In the genomic region with DNA sequence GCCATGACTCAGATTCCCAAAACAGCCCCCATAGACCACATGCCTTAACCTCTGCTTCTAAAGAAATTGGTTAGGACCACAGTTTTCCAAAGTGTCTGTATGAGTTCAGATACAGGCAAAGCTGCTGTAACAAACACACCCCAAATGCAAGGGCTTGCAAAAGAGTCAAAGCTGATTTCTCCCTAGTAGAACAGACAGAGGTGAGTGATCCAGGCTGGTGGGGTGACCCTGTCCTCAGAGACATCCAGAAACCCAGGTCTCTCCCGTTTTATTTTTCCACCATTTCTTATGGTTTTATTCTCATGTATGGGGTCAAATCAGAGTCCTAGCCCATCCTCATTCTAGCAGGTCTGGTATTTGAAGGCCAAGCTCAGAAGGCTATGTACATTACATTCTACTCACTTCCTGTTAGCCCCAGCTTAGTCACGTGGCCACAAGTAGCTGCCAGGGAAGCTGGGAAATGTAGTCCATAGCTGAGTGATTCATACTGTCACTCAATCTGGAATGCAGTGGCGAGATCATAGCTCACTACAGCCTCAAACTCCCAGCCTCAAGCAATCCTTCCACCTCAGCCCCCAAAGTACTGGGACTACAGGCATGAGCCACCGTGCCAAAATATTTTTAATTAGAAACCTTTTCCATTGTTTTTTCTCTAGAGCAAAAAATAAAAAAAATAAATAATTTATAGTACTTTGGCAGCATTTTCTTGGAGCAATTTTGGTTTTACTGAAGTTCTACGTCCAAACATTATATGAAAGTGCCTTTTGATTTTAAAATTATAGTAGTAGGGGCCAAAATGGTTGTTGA, we compare ENCODE assay signal across 2 cellular contexts.
TF ChIP-seq lines count a peak whose summit lies in the region.

No MANE protein-coding gene starts in this region.

TF ChIP-seq in WTC11, 78 proteins besides CTCF, POLR2A, EP300 and RAD21 (continued from another document):
- no peak for TF ChIP-seq KAT7 (CRISPR knock-in tag; IDR thresholded peaks at IDR 0.05; ENCODE audit: borderline replicate concordance)
- TF ChIP-seq, protein P1, sequence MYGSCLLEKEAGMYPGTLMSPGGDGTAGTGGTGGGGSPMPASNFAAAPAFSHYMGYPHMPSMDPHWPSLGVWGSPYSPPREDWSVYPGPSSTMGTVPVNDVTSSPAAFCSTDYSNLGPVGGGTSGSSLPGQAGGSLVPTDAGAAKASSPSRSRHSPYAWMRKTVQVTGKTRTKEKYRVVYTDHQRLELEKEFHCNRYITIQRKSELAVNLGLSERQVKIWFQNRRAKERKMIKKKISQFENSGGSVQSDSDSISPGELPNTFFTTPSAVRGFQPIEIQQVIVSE (CRISPR knock-in tag; IDR thresholded peaks at IDR 0.05; ENCODE audit: borderline replicate concordance), result no peak
- TF ChIP-seq, protein P2, sequence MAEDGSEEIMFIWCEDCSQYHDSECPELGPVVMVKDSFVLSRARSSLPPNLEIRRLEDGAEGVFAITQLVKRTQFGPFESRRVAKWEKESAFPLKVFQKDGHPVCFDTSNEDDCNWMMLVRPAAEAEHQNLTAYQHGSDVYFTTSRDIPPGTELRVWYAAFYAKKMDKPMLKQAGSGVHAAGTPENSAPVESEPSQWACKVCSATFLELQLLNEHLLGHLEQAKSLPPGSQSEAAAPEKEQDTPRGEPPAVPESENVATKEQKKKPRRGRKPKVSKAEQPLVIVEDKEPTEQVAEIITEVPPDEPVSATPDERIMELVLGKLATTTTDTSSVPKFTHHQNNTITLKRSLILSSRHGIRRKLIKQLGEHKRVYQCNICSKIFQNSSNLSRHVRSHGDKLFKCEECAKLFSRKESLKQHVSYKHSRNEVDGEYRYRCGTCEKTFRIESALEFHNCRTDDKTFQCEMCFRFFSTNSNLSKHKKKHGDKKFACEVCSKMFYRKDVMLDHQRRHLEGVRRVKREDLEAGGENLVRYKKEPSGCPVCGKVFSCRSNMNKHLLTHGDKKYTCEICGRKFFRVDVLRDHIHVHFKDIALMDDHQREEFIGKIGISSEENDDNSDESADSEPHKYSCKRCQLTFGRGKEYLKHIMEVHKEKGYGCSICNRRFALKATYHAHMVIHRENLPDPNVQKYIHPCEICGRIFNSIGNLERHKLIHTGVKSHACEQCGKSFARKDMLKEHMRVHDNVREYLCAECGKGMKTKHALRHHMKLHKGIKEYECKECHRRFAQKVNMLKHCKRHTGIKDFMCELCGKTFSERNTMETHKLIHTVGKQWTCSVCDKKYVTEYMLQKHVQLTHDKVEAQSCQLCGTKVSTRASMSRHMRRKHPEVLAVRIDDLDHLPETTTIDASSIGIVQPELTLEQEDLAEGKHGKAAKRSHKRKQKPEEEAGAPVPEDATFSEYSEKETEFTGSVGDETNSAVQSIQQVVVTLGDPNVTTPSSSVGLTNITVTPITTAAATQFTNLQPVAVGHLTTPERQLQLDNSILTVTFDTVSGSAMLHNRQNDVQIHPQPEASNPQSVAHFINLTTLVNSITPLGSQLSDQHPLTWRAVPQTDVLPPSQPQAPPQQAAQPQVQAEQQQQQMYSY (CRISPR knock-in tag; IDR thresholded peaks at IDR 0.05), result no peak
- TF ChIP-seq ZNF423 (CRISPR knock-in tag; IDR thresholded peaks at IDR 0.05), result no peak
TF ChIP-seq in WTC11: peak in this region for 4.

TF ChIP-seq in HepG2, 621 proteins besides CTCF, POLR2A, EP300 and RAD21 (continued from another document and continues in another):
- TF ChIP-seq, protein P3, sequence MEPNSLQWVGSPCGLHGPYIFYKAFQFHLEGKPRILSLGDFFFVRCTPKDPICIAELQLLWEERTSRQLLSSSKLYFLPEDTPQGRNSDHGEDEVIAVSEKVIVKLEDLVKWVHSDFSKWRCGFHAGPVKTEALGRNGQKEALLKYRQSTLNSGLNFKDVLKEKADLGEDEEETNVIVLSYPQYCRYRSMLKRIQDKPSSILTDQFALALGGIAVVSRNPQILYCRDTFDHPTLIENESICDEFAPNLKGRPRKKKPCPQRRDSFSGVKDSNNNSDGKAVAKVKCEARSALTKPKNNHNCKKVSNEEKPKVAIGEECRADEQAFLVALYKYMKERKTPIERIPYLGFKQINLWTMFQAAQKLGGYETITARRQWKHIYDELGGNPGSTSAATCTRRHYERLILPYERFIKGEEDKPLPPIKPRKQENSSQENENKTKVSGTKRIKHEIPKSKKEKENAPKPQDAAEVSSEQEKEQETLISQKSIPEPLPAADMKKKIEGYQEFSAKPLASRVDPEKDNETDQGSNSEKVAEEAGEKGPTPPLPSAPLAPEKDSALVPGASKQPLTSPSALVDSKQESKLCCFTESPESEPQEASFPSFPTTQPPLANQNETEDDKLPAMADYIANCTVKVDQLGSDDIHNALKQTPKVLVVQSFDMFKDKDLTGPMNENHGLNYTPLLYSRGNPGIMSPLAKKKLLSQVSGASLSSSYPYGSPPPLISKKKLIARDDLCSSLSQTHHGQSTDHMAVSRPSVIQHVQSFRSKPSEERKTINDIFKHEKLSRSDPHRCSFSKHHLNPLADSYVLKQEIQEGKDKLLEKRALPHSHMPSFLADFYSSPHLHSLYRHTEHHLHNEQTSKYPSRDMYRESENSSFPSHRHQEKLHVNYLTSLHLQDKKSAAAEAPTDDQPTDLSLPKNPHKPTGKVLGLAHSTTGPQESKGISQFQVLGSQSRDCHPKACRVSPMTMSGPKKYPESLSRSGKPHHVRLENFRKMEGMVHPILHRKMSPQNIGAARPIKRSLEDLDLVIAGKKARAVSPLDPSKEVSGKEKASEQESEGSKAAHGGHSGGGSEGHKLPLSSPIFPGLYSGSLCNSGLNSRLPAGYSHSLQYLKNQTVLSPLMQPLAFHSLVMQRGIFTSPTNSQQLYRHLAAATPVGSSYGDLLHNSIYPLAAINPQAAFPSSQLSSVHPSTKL (CRISPR knock-in tag; IDR thresholded peaks at IDR 0.05), result peak; percentile 58
- TF ChIP-seq CBX1 (IDR thresholded peaks at IDR 0.05; ENCODE audit: low read depth), result peak; percentile 78
- TF ChIP-seq XRCC5 (optimal IDR thresholded peaks at IDR 0.05; ENCODE audit: low read length), result peak; percentile 57
- TF ChIP-seq SATB2 (CRISPR knock-in tag; IDR thresholded peaks at IDR 0.05), result no peak
- peak; percentile 25 for TF ChIP-seq ZNF883 (CRISPR knock-in tag; IDR thresholded peaks at IDR 0.05; ENCODE audit: not compliant biosample characterization)
- TF ChIP-seq RAD51 (IDR thresholded peaks at IDR 0.05; ENCODE audit: borderline replicate concordance), result peak; percentile 94
- TF ChIP-seq CHD4 (IDR thresholded peaks at IDR 0.05; ENCODE audit: borderline replicate concordance, low read length), result 0 out of 2 replicates have a peak, but pooled peaks have one; percentile 39
- peak; percentile 82 for TF ChIP-seq CREM (IDR thresholded peaks at IDR 0.05)
- TF ChIP-seq CREM (CRISPR knock-in tag; IDR thresholded peaks at IDR 0.05), result no peak
- 0 out of 2 replicates have a peak, but pooled peaks have one; percentile 53 for TF ChIP-seq ZNF547 (CRISPR knock-in tag; IDR thresholded peaks at IDR 0.05)
- peak; percentile 54; the same call in 1 of the 2 replicates for TF ChIP-seq MIER2 (CRISPR knock-in tag; IDR thresholded peaks at IDR 0.05)
- TF ChIP-seq, protein P4, sequence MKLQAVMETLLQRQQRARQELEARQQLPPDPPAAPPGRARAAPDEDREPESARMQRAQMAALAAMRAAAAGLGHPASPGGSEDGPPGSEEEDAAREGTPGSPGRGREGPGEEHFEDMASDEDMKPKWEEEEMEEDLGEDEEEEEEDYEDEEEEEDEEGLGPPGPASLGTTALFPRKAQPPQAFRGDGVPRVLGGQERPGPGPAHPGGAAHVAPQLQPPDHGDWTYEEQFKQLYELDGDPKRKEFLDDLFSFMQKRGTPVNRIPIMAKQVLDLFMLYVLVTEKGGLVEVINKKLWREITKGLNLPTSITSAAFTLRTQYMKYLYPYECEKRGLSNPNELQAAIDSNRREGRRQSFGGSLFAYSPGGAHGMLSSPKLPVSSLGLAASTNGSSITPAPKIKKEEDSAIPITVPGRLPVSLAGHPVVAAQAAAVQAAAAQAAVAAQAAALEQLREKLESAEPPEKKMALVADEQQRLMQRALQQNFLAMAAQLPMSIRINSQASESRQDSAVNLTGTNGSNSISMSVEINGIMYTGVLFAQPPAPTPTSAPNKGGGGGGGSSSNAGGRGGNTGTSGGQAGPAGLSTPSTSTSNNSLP (IDR thresholded peaks at IDR 0.05; ENCODE audit: low read depth, low read length), result peak; percentile 85
- TF ChIP-seq, protein P5, sequence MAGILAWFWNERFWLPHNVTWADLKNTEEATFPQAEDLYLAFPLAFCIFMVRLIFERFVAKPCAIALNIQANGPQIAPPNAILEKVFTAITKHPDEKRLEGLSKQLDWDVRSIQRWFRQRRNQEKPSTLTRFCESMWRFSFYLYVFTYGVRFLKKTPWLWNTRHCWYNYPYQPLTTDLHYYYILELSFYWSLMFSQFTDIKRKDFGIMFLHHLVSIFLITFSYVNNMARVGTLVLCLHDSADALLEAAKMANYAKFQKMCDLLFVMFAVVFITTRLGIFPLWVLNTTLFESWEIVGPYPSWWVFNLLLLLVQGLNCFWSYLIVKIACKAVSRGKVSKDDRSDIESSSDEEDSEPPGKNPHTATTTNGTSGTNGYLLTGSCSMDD (CRISPR knock-in tag; IDR thresholded peaks at IDR 0.05), result no peak
- TF ChIP-seq POGZ (CRISPR knock-in tag; IDR thresholded peaks at IDR 0.05), result peak; percentile 60
- TF ChIP-seq JUN (CRISPR knock-in tag; IDR thresholded peaks at IDR 0.05), result peak; percentile 48; the same call in 1 of the 2 replicates
- TF ChIP-seq, protein P6, sequence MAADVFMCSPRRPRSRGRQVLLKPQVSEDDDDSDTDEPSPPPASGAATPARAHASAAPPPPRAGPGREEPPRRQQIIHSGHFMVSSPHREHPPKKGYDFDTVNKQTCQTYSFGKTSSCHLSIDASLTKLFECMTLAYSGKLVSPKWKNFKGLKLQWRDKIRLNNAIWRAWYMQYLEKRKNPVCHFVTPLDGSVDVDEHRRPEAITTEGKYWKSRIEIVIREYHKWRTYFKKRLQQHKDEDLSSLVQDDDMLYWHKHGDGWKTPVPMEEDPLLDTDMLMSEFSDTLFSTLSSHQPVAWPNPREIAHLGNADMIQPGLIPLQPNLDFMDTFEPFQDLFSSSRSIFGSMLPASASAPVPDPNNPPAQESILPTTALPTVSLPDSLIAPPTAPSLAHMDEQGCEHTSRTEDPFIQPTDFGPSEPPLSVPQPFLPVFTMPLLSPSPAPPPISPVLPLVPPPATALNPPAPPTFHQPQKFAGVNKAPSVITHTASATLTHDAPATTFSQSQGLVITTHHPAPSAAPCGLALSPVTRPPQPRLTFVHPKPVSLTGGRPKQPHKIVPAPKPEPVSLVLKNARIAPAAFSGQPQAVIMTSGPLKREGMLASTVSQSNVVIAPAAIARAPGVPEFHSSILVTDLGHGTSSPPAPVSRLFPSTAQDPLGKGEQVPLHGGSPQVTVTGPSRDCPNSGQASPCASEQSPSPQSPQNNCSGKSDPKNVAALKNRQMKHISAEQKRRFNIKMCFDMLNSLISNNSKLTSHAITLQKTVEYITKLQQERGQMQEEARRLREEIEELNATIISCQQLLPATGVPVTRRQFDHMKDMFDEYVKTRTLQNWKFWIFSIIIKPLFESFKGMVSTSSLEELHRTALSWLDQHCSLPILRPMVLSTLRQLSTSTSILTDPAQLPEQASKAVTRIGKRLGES (CRISPR knock-in tag; IDR thresholded peaks at IDR 0.05; ENCODE audit: borderline replicate concordance), result no peak
- peak; percentile 52 for TF ChIP-seq IKZF4 (CRISPR knock-in tag; IDR thresholded peaks at IDR 0.05; ENCODE audit: borderline replicate concordance, low read depth, not compliant biosample characterization)
- TF ChIP-seq THAP11 (CRISPR knock-in tag; IDR thresholded peaks at IDR 0.05), result peak; percentile 99
- TF ChIP-seq HDAC1 (CRISPR knock-in tag; IDR thresholded peaks at IDR 0.05), result peak; percentile 24; the same call in 1 of the 2 replicates
- peak; percentile 59; the same call in 1 of the 2 replicates for TF ChIP-seq TARDBP (CRISPR knock-in tag; IDR thresholded peaks at IDR 0.05)
- TF ChIP-seq CEBPG (CRISPR knock-in tag; IDR thresholded peaks at IDR 0.05), result peak; percentile 23; the same call in 1 of the 2 replicates
- 0 out of 2 replicates have a peak, but pooled peaks have one; percentile 41 for TF ChIP-seq ZNF605 (CRISPR knock-in tag; IDR thresholded peaks at IDR 0.05)
- TF ChIP-seq EHMT2 (IDR thresholded peaks at IDR 0.05; ENCODE audit: borderline replicate concordance, low read depth, low read length), result peak; percentile 26; the same call in 1 of the 2 replicates
- TF ChIP-seq ZNF17 (CRISPR knock-in tag; IDR thresholded peaks at IDR 0.05), result no peak
- TF ChIP-seq, protein P7, sequence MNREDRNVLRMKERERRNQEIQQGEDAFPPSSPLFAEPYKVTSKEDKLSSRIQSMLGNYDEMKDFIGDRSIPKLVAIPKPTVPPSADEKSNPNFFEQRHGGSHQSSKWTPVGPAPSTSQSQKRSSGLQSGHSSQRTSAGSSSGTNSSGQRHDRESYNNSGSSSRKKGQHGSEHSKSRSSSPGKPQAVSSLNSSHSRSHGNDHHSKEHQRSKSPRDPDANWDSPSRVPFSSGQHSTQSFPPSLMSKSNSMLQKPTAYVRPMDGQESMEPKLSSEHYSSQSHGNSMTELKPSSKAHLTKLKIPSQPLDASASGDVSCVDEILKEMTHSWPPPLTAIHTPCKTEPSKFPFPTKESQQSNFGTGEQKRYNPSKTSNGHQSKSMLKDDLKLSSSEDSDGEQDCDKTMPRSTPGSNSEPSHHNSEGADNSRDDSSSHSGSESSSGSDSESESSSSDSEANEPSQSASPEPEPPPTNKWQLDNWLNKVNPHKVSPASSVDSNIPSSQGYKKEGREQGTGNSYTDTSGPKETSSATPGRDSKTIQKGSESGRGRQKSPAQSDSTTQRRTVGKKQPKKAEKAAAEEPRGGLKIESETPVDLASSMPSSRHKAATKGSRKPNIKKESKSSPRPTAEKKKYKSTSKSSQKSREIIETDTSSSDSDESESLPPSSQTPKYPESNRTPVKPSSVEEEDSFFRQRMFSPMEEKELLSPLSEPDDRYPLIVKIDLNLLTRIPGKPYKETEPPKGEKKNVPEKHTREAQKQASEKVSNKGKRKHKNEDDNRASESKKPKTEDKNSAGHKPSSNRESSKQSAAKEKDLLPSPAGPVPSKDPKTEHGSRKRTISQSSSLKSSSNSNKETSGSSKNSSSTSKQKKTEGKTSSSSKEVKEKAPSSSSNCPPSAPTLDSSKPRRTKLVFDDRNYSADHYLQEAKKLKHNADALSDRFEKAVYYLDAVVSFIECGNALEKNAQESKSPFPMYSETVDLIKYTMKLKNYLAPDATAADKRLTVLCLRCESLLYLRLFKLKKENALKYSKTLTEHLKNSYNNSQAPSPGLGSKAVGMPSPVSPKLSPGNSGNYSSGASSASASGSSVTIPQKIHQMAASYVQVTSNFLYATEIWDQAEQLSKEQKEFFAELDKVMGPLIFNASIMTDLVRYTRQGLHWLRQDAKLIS (CRISPR knock-in tag; IDR thresholded peaks at IDR 0.05), result 0 out of 2 replicates have a peak, but pooled peaks have one; percentile 5
- peak; percentile 57; the same call in 1 of the 2 replicates for TF ChIP-seq HDAC2 (CRISPR knock-in tag; IDR thresholded peaks at IDR 0.05)
- TF ChIP-seq RNF2 (conservative IDR thresholded peaks at IDR 0.05; ENCODE audit: low read depth), result 0 out of 2 replicates have a peak, but pooled peaks have one; percentile 38
- TF ChIP-seq DR1 (CRISPR knock-in tag; IDR thresholded peaks at IDR 0.05), result no peak
- TF ChIP-seq ELF3 (CRISPR knock-in tag; IDR thresholded peaks at IDR 0.05), result peak; percentile 99
- no peak for TF ChIP-seq PCBP2 (optimal IDR thresholded peaks at IDR 0.05; ENCODE audit: low read depth, low read length, poor library complexity, severe bottlenecking)
- TF ChIP-seq GLI4 (CRISPR knock-in tag; IDR thresholded peaks at IDR 0.05; ENCODE audit: borderline replicate concordance), result peak; percentile 75; the same call in 1 of the 2 replicates
- 0 out of 2 replicates have a peak, but pooled peaks have one; percentile 71 for TF ChIP-seq JUND (CRISPR knock-in tag; IDR thresholded peaks at IDR 0.05)
- TF ChIP-seq FOXK1 (CRISPR knock-in tag; IDR thresholded peaks at IDR 0.05; ENCODE audit: borderline replicate concordance, low read depth), result peak; percentile 90
- peak; percentile 67; the same call in 1 of the 2 replicates for TF ChIP-seq ZFY (CRISPR knock-in tag; IDR thresholded peaks at IDR 0.05)
- TF ChIP-seq FOXP1 (IDR thresholded peaks at IDR 0.05), result no peak
- TF ChIP-seq FOXP1 (CRISPR knock-in tag; IDR thresholded peaks at IDR 0.05), result 0 out of 2 replicates have a peak, but pooled peaks have one; percentile 9
- peak; percentile 61; the same call in 1 of the 2 replicates for TF ChIP-seq ZFP90 (CRISPR knock-in tag; IDR thresholded peaks at IDR 0.05; ENCODE audit: borderline replicate concordance)
